23 cellular contexts compared by ENCODE assay signal in genomic region chr7:15820319-15820718, GRCh38.
"Had no signal": no experiment of that assay in that cellular context is flagged by ENCODE, and none has a peak within 500 bp of the region (broad histone marks: within the 10 kb centered on the region; RNA-seq: fewer than 3 reads in every experiment).

No MANE protein-coding gene starts in this region.

- DNase-seq: activated CD4-positive, alpha-beta memory T cell treated with anti-CD3 and anti-CD28 coated beads for 36 hours; activated CD4-positive, alpha-beta T cell treated with anti-CD3 and anti-CD28 coated beads for 48 hours; activated CD8-positive, alpha-beta memory T cell treated with anti-CD3 and anti-CD28 coated beads, Interleukin-2, amount 50 U/mL, for 4 hours; activated effector memory CD4-positive, alpha-beta T cell treated with anti-CD3 and anti-CD28 coated beads, Interleukin-2, amount 50 U/mL, for 16 hours; activated naive CD4-positive, alpha-beta T cell treated with anti-CD3 and anti-CD28 coated beads for 36 hours; activated naive CD8-positive, alpha-beta T cell treated with anti-CD3 and anti-CD28 coated beads for 36 hours; activated T-cell treated with anti-CD3 and anti-CD28 coated beads, Interleukin-2, amount 50 U/mL, for 1 hour; adrenal gland; aorta; body of pancreas; dermis blood vessel endothelial cell; effector CD4-positive, alpha-beta T cell; foreskin keratinocyte; heart right ventricle; kidney glomerular epithelial cell; lower lobe of right lung; mesenchymal stem cell; natural killer cell; occipital lobe; right cardiac atrium; spleen; stimulated activated naive CD4-positive, alpha-beta T cell had no signal

- ATAC-seq: body of pancreas, foreskin keratinocyte, heart right ventricle, left lobe of liver, lower lobe of right lung, natural killer cell, right cardiac atrium had no signal
